ENCODE assay signal across 10 cellular contexts in genomic region chr4:80619070-80619674, GRCh38.
A peak's percentile ranks its signal among the peaks of the same experiment; 100 is the strongest.
DNase-seq lines count a peak whose midpoint lies in the region; TF ChIP-seq lines count a peak whose summit lies in the region.
"Had no signal": no experiment of that assay in that cellular context is flagged by ENCODE, and none has a peak within 500 bp of the region (broad histone marks: within the 10 kb centered on the region; RNA-seq: fewer than 3 reads in every experiment).

No MANE protein-coding gene starts in this region.

- H3K27me3 ChIP-seq in breast epithelium (no peaks in the 10 kb centered on the region), transverse colon (no peaks in the 10 kb centered on the region), vagina (no peaks in the 10 kb centered on the region)

- in situ Hi-C loops in transverse colon (cut with MboI; ENCODE audit: low pct_ligation_motif_present in 1 of 4, low pct_unique_long_range_greater_than_20kb in 1 of 4, low sequenced_read_pairs in 3 of 4): loop anchor here in 2 of 4 donors (25.0 kb wide), 1 partner anchor 418 kb away; the partner anchor contains the start of gene BMP3 (in 2 of the 2)

- TF ChIP-seq CTCF in MCF 10A (IDR thresholded peaks at IDR 0.05; ENCODE audit: unreplicated experiment) (peak; percentile 40), breast epithelium (IDR thresholded peaks at IDR 0.05) (no peak), fibroblast of pulmonary artery (IDR thresholded peaks at IDR 0.05; ENCODE audit: low read length, missing control alignments) (peak; percentile 28), transverse colon (IDR thresholded peaks at IDR 0.05) (peak; percentile 18 to 38 (median 25)), vagina (IDR thresholded peaks at IDR 0.05) (no peak), CD14-positive monocyte (IDR thresholded peaks at IDR 0.05) (no peak)

- DNase-seq in MCF 10A (ENCODE audit: unreplicated experiment) (peak; percentile 38), breast epithelium (ENCODE audit: low spot score in 2 of 2) (no peak), OCI-M1 (lab: John Stamatoyannopoulos, UW) (peak; percentile 54), fibroblast of pulmonary artery (ENCODE audit: low read depth) (peak; percentile 18), transverse colon (no peak), vagina (ENCODE audit: extremely low spot score in 2 of 2) (no peak), CD14-positive monocyte (ENCODE audit: low spot score) (no peak)
- DNase-seq in activated CD4-positive, alpha-beta T cell treated with anti-CD3 and anti-CD28 coated beads, Interleukin-2, amount 10 ng/mL, durations not matched to agents 24 days and 14 days: no peak
- DNase-seq: activated CD8-positive, alpha-beta memory T cell treated with anti-CD3 and anti-CD28 coated beads for 24 hours had no signal

- no peaks in the 10 kb centered on the region for H3K36me3 ChIP-seq in breast epithelium
- no peaks in the 10 kb centered on the region for H3K36me3 ChIP-seq in transverse colon
- H3K36me3 ChIP-seq in vagina: no peaks in the 10 kb centered on the region

- intact Hi-C loops in MCF 10A (cut with micrococcal nuclease): loop anchor here (1.0 to 2.0 kb wide), 3 partner anchors 252 to 421 kb away; no protein-coding TSS in a partner anchor
- intact Hi-C loops in breast epithelium (cut with DNase I; ENCODE audit: low total_unique reads): no loop called here
- intact Hi-C loops in transverse colon (cut with DNase I; ENCODE audit: low total_unique reads): no loop called here
- intact Hi-C loops in activated CD4-positive, alpha-beta T cell treated with anti-CD3 and anti-CD28 coated beads, Interleukin-2, amount 10 ng/mL, durations not matched to agents 24 days and 14 days (cut with micrococcal nuclease): no loop called here
- intact Hi-C loops in vagina (cut with DNase I): no loop called here
- intact Hi-C loops in CD14-positive monocyte (cut with micrococcal nuclease): no loop called here

- H3K27ac ChIP-seq in breast epithelium (no peak overlapping the region), transverse colon (no peak overlapping the region), vagina (no peak overlapping the region)

- WGBS in transverse colon (ENCODE audit: low coverage in 1 of 2), 2 donors: 26 to 40% methylated on average over 1 of the region's 1 CpG

- H3K4me3 ChIP-seq in breast epithelium: no peak overlapping the region
- no peak overlapping the region for H3K4me3 ChIP-seq in fibroblast of pulmonary artery (replicated peaks; ENCODE audit: low read depth, low read length)
- no peak overlapping the region for H3K4me3 ChIP-seq in transverse colon
- H3K4me3 ChIP-seq in vagina: no peak overlapping the region

- H3K27me3 Mint-ChIP-seq in MCF 10A (ENCODE audit: insufficient read depth, unreplicated experiment) (no peaks in the 10 kb centered on the region), CD14-positive monocyte (ENCODE audit: low read depth in 3 of 3) (no peaks in the 10 kb centered on the region)
- no peaks in the 10 kb centered on the region for H3K27me3 Mint-ChIP-seq in activated CD4-positive, alpha-beta T cell treated with anti-CD3 and anti-CD28 coated beads, Interleukin-2, amount 10 ng/mL, durations not matched to agents 24 days and 14 days

- no peaks in the 10 kb centered on the region for H3K36me3 Mint-ChIP-seq in MCF 10A (ENCODE audit: insufficient read depth, unreplicated experiment)
- no peaks in the 10 kb centered on the region for H3K36me3 Mint-ChIP-seq in activated CD4-positive, alpha-beta T cell treated with anti-CD3 and anti-CD28 coated beads, Interleukin-2, amount 10 ng/mL, durations not matched to agents 24 days and 14 days (ENCODE audit: low read depth)
- H3K36me3 Mint-ChIP-seq in CD14-positive monocyte: no peaks in the 10 kb centered on the region

- no peak overlapping the region for H3K27ac Mint-ChIP-seq in MCF 10A (ENCODE audit: low read depth, unreplicated experiment)
- H3K27ac Mint-ChIP-seq in activated CD4-positive, alpha-beta T cell treated with anti-CD3 and anti-CD28 coated beads, Interleukin-2, amount 10 ng/mL, durations not matched to agents 24 days and 14 days: no peak overlapping the region
- no peak overlapping the region for H3K27ac Mint-ChIP-seq in CD14-positive monocyte
- H3K27ac Mint-ChIP-seq: CD4-positive, CD25-positive, alpha-beta regulatory T cell had no signal

- H3K4me3 Mint-ChIP-seq in MCF 10A (ENCODE audit: unreplicated experiment): no peak overlapping the region
- no peak overlapping the region for H3K4me3 Mint-ChIP-seq in activated CD4-positive, alpha-beta T cell treated with anti-CD3 and anti-CD28 coated beads, Interleukin-2, amount 10 ng/mL, durations not matched to agents 24 days and 14 days
- H3K4me3 Mint-ChIP-seq in CD14-positive monocyte: no peak overlapping the region
- H3K4me3 Mint-ChIP-seq: CD4-positive, CD25-positive, alpha-beta regulatory T cell had no signal

- CTCF ChIA-PET in MCF 10A (lab: Yijun Ruan, JAX): interaction anchor here (0.6 to 0.9 kb wide), 4 partner anchors 27 to 425 kb away, joined by 3 to 5 read pairs (median 3); no protein-coding TSS in a partner anchor

- H3K9me3 ChIP-seq in breast epithelium (peaks cover 0 to 7% of the 10 kb centered on the region in 2 donors), transverse colon (peaks cover 0 to 2% of the 10 kb centered on the region in 2 donors), vagina (no peaks in the 10 kb centered on the region)

- H3K9me3 Mint-ChIP-seq in MCF 10A (ENCODE audit: unreplicated experiment): peaks cover 5% of the 10 kb centered on the region
- no peaks in the 10 kb centered on the region for H3K9me3 Mint-ChIP-seq in activated CD4-positive, alpha-beta T cell treated with anti-CD3 and anti-CD28 coated beads, Interleukin-2, amount 10 ng/mL, durations not matched to agents 24 days and 14 days
- H3K9me3 Mint-ChIP-seq in CD14-positive monocyte: peaks cover 0 to 6% (median 2%) of the 10 kb centered on the region in 7 donors

- TF ChIP-seq POLR2A in breast epithelium (IDR thresholded peaks at IDR 0.05) (no peak), transverse colon (IDR thresholded peaks at IDR 0.05) (no peak), vagina (IDR thresholded peaks at IDR 0.05) (no peak)

- POLR2A ChIA-PET in MCF 10A (lab: Yijun Ruan, JAX): no interaction called here

- no TSS peak for BruUV-seq in MCF 10A (replicated peaks; lab: Mats Ljungman, UMichigan)

- H3K4me1 ChIP-seq in breast epithelium (no peaks in the 10 kb centered on the region), transverse colon (peaks cover 0 to 6% (median 0%) of the 10 kb centered on the region in 4 donors), vagina (no peaks in the 10 kb centered on the region)

- no peak for TF ChIP-seq EP300 in transverse colon (IDR thresholded peaks at IDR 0.05; ENCODE audit: low read depth)

- H3K4me1 Mint-ChIP-seq in MCF 10A (ENCODE audit: insufficient read depth, unreplicated experiment) (no peaks in the 10 kb centered on the region), CD14-positive monocyte (no peaks in the 10 kb centered on the region)
- H3K4me1 Mint-ChIP-seq in activated CD4-positive, alpha-beta T cell treated with anti-CD3 and anti-CD28 coated beads, Interleukin-2, amount 10 ng/mL, durations not matched to agents 24 days and 14 days: no peaks in the 10 kb centered on the region

Comparison
In these comparisons a context has a peak if more than half of its experiments do, and no peak if none do; other contexts are left out.
1. DNase-seq: peak in MCF 10A (single experiment), OCI-M1 (single experiment) and fibroblast of pulmonary artery (single experiment); none in breast epithelium (0 of 2), transverse colon (single experiment), activated CD4-positive, alpha-beta T cell treated with anti-CD3 and anti-CD28 coated beads, Interleukin-2, amount 10 ng/mL, durations not matched to agents 24 days and 14 days (single experiment), vagina (0 of 2) and CD14-positive monocyte (single experiment).
2. CTCF ChIP-seq: peak in MCF 10A (single experiment), fibroblast of pulmonary artery (single experiment) and transverse colon (5 of 5); none in breast epithelium (0 of 3), vagina (0 of 3) and CD14-positive monocyte (single experiment).